ENCODE assay signal across 9 cellular contexts in genomic region chr21:46060596-46061061, GRCh38. TPM values are rescaled to one million over a fixed set of nuclear protein-coding genes. Genes with fewer than 3 reads are reported as not detected.
A peak's percentile ranks its signal among the peaks of the same experiment; 100 is the strongest.
DNase-seq lines count a peak whose midpoint lies in the region; ATAC-seq and TF ChIP-seq lines count a peak whose summit lies in the region.
"Had no signal": no experiment of that assay in that cellular context is flagged by ENCODE, and none has a peak within 500 bp of the region (broad histone marks: within the 10 kb centered on the region; RNA-seq: fewer than 3 reads in every experiment).

No MANE protein-coding gene starts in this region.

- no peaks in the 10 kb centered on the region for H3K27me3 ChIP-seq in mammary epithelial cell (ENCODE audit: insufficient read depth, low read length)
- H3K27me3 ChIP-seq in muscle layer of colon (ENCODE audit: control insufficient read depth in 1 of 2, insufficient read depth in 2 of 2, low read length in 2 of 2) = no peaks in the 10 kb centered on the region

- no peak for ATAC-seq in HG03025 (IDR thresholded peaks at IDR 0.05; ENCODE audit: low FRiP score, unreplicated experiment)

- no peaks in the 10 kb centered on the region for H3K79me2 ChIP-seq in mammary epithelial cell (ENCODE audit: insufficient read depth, low read length)

- CTCF ChIA-PET in mammary epithelial cell (lab: Charles Lee; ENCODE audit: low non-redundant PET) = no interaction called here

- no peaks in the 10 kb centered on the region for H4K20me1 ChIP-seq in mammary epithelial cell (ENCODE audit: insufficient read depth, low read length)

- H3K4me3 ChIP-seq in mammary epithelial cell (replicated peaks in 1 of 3; ENCODE audit: insufficient read depth in 1 of 3, low read depth in 2 of 3, low read length in 3 of 3) = no peak overlapping the region
- no peak overlapping the region for H3K4me3 ChIP-seq in muscle layer of colon (ENCODE audit: low read depth in 1 of 2, low read length in 2 of 2)

- H3K9me3 ChIP-seq in mammary epithelial cell (replicated peaks; ENCODE audit: insufficient read depth, low read length) = peaks cover 19% of the 10 kb centered on the region
- no peaks in the 10 kb centered on the region for H3K9me3 ChIP-seq in muscle layer of colon (ENCODE audit: low read length)

- intact Hi-C loops in mammary epithelial cell (cut with micrococcal nuclease) = no loop called here

- BruUV-seq in mammary epithelial cell (replicated peaks; lab: Mats Ljungman, UMichigan) = no TSS peak

- dilution Hi-C loops in mammary epithelial cell (cut with HindIII; ENCODE audit: low sequenced_read_pairs) = loop anchor here (5.0 to 25.0 kb wide), 3 partner anchors 38 to 473 kb away; no protein-coding TSS in a partner anchor

- DNase-seq in activated naive CD4-positive, alpha-beta T cell treated with Interleukin-2 at 50 U/mL for 16 hours = peak; percentile 19
- DNase-seq in activated naive CD4-positive, alpha-beta T cell treated with anti-CD3 and anti-CD28 coated beads, Interleukin-2, amount 50 U/mL, for 16 hours = no peak
- DNase-seq in mammary epithelial cell = peak; percentile 67
- DNase-seq in ureter (ENCODE audit: low spot score) = peak; percentile 73
- no peak for DNase-seq in DMS114 treated with DMSO at 0.1 percent for 48 hours (lab: John Stamatoyannopoulos, UW; ENCODE audit: unreplicated experiment)
- no peak for DNase-seq in HPDE6-E6E7 (ENCODE audit: extremely low spot score)

- 54% methylated on average over 11 of the region's 11 CpGs for WGBS in mammary epithelial cell (ENCODE audit: low coverage, missing lambda C conversion rate)

- in situ Hi-C loops in mammary epithelial cell (cut with MboI; ENCODE audit: low sequenced_read_pairs in 2 of 2) = no loop called here

- H3K4me2 ChIP-seq in mammary epithelial cell (ENCODE audit: insufficient read depth, low read depth, low read length) = no peak overlapping the region

- H3K9ac ChIP-seq in mammary epithelial cell (ENCODE audit: insufficient read depth, low read length) (no peak overlapping the region), muscle layer of colon (ENCODE audit: low read length) (no peak overlapping the region)

- peaks cover 11% of the 10 kb centered on the region for H3K4me1 ChIP-seq in mammary epithelial cell (ENCODE audit: insufficient read depth, low read length)
- peaks cover 35% of the 10 kb centered on the region for H3K4me1 ChIP-seq in muscle layer of colon (ENCODE audit: insufficient read depth, low read length)
- H3K4me1 ChIP-seq: Caco-2 had no signal

- H2AFZ ChIP-seq in mammary epithelial cell (ENCODE audit: low read depth, low read length) = no peak overlapping the region

- H3K36me3 ChIP-seq in mammary epithelial cell (ENCODE audit: insufficient read depth, low read length) (no peaks in the 10 kb centered on the region), muscle layer of colon (ENCODE audit: insufficient read depth, low read length) (no peaks in the 10 kb centered on the region)

- TF ChIP-seq CTCF in mammary epithelial cell (conservative IDR thresholded peaks at IDR 0.05 in 1 of 2, IDR thresholded peaks at IDR 0.05 in 1 of 2; ENCODE audit: extremely low read depth in 1 of 2, insufficient read depth in 1 of 2, low read depth in 1 of 2, low read length in 2 of 2) = no peak

- no peak overlapping the region for H3K27ac ChIP-seq in mammary epithelial cell (ENCODE audit: insufficient read depth, low read depth, low read length)
- peak overlapping the region; percentile 68 for H3K27ac ChIP-seq in muscle layer of colon (ENCODE audit: low read depth, low read length)

RNA-seq across cellular contexts. Expression of gene COL6A2, which starts 37.3 kb away (rescaled TPM):
- 10 to 100 TPM in 1 of 2 donors, under 1 TPM in 1; 0.87 to 47.0 TPM for total RNA-seq in mammary epithelial cell
- polyA plus RNA-seq in mammary epithelial cell = 0.74 TPM
- not detected for polyA minus RNA-seq in mammary epithelial cell
- total RNA-seq in ureter = 357 TPM

Comparison
In these comparisons a context has a peak if more than half of its experiments do, and no peak if none do; other contexts are left out.
1. DNase-seq: peak in activated naive CD4-positive, alpha-beta T cell treated with Interleukin-2 at 50 U/mL for 16 hours (single experiment), mammary epithelial cell (single experiment) and ureter (single experiment); none in activated naive CD4-positive, alpha-beta T cell treated with anti-CD3 and anti-CD28 coated beads, Interleukin-2, amount 50 U/mL, for 16 hours (single experiment), DMS114 treated with DMSO at 0.1 percent for 48 hours (single experiment) and HPDE6-E6E7 (single experiment).